In genomic region chr16:79597775-79598174, GRCh38 we compare ENCODE assay signal across 1 cellular context.
TF ChIP-seq lines count a peak whose summit lies in the region.

No MANE protein-coding gene starts in this region.

TF ChIP-seq in WTC11, 78 proteins besides CTCF, POLR2A, EP300 and RAD21 (continued from another document):
- TF ChIP-seq, protein P1, sequence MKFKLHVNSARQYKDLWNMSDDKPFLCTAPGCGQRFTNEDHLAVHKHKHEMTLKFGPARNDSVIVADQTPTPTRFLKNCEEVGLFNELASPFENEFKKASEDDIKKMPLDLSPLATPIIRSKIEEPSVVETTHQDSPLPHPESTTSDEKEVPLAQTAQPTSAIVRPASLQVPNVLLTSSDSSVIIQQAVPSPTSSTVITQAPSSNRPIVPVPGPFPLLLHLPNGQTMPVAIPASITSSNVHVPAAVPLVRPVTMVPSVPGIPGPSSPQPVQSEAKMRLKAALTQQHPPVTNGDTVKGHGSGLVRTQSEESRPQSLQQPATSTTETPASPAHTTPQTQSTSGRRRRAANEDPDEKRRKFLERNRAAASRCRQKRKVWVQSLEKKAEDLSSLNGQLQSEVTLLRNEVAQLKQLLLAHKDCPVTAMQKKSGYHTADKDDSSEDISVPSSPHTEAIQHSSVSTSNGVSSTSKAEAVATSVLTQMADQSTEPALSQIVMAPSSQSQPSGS (CRISPR knock-in tag; IDR thresholded peaks at IDR 0.05; ENCODE audit: borderline replicate concordance, low read depth) = no peak
- TF ChIP-seq CDX4 (CRISPR knock-in tag; IDR thresholded peaks at IDR 0.05; ENCODE audit: borderline replicate concordance) (no peak), NR2C2 (CRISPR knock-in tag; IDR thresholded peaks at IDR 0.05) (no peak), TEAD1 (CRISPR knock-in tag; IDR thresholded peaks at IDR 0.05) (no peak)
